1 cellular context compared by ENCODE assay signal in genomic region chr13:81639984-81640582, GRCh38.
TF ChIP-seq lines count a peak whose summit lies in the region.

No MANE protein-coding gene starts in this region.

TF ChIP-seq in GM23338, 12 proteins besides CTCF, POLR2A, EP300 and RAD21 (continued from another document):
- TF ChIP-seq REST (IDR thresholded peaks at IDR 0.05; ENCODE audit: unreplicated experiment), result no peak
- no peak for TF ChIP-seq ETS1 (IDR thresholded peaks at IDR 0.05)
